ENCODE assay signal across 8 cellular contexts in the genomic region with DNA sequence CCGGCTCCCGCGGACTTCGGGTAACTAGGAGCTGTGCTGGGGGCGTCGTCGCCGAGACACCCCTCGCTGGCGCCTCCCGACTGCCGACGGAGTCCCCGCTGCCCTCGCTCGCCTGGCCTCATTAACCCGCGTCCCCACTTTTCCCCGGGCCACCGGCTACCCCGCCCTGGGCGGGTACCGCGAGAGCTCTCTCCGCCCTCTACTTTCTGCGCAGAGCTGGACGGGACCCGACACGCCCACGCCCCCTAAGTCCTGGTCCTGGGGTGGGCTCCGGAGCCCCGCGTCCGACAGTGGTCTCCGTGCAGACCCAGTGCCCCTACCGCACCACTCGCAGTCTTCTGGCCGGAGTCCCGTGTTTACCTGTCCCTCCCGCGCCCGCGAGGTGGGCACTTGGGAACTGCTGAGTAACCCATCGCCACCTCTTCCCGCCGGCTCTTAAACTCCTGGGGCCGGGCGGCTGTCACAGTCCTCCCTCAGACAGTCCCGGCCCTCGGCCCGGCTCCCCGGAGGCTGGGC. TPM values are rescaled to one million over a fixed set of nuclear protein-coding genes. Genes with fewer than 3 reads are reported as not detected.
DNase-seq lines count a peak whose midpoint lies in the region; ATAC-seq and TF ChIP-seq lines count a peak whose summit lies in the region.

No MANE protein-coding gene starts in this region.

- H3K36me3 ChIP-seq in lung (ENCODE audit: control insufficient read depth in 2 of 2, insufficient read depth in 2 of 2, low read length in 2 of 2): peaks cover 9 to 18% of the 10 kb centered on the region in 2 donors

- DNase-seq in AG10803 (ENCODE audit: low read depth): peak; percentile 32
- peak; percentile 57 for DNase-seq in NCI-H1694 treated with DMSO at 0.1 percent for 48 hours (lab: John Stamatoyannopoulos, UW)
- peak; percentile 47 to 67 (median 59) for DNase-seq in activated CD4-positive, CD25-positive, alpha-beta regulatory T cell (lab: John Stamatoyannopoulos, UW)
- no peak for DNase-seq in coronary artery (ENCODE audit: low spot score)
- peak; percentile 76 for DNase-seq in lung (ENCODE audit: low spot score)
- DNase-seq in stimulated activated CD8-positive, alpha-beta memory T cell treated with anti-CD3 and anti-CD28 coated beads, Interleukin-7, amount 100 ng/mL, for 48 hours (ENCODE audit: extremely low read depth in 1 of 2, low read depth in 1 of 2): peak; percentile 61 to 69

- H3K27me3 ChIP-seq in lung (ENCODE audit: control insufficient read depth, insufficient read depth): no peaks in the 10 kb centered on the region

- TF ChIP-seq CTCF in AG10803 (conservative IDR thresholded peaks at IDR 0.05; ENCODE audit: low read length) (no peak), coronary artery (IDR thresholded peaks at IDR 0.05) (no peak), lung (IDR thresholded peaks at IDR 0.05; ENCODE audit: control extremely low read depth, extremely low read depth) (no peak)

- H3K27ac ChIP-seq in coronary artery (peak overlapping the region; percentile 21 to 99), lung (ENCODE audit: low read depth in 1 of 2, low read length in 1 of 2) (peak overlapping the region in 1 of 2 donors; percentile 78)

- no peaks in the 10 kb centered on the region for H3K9me3 ChIP-seq in lung (ENCODE audit: control insufficient read depth in 2 of 2, insufficient read depth in 1 of 2, low read length in 1 of 2)

- peaks cover 0 to 3% of the 10 kb centered on the region in 2 donors for H3K4me1 ChIP-seq in lung (ENCODE audit: control insufficient read depth in 2 of 2, insufficient read depth in 2 of 2, low read length in 2 of 2)

- WGBS in lung, 2 donors: 0% methylated on average over 39 to 52 of the region's 52 CpGs

- ATAC-seq in GM19395 (IDR thresholded peaks at IDR 0.05; ENCODE audit: unreplicated experiment): peak; percentile 16
- ATAC-seq in lung (ENCODE audit: insufficient read depth, low FRiP score): peak; percentile 37
- no peak for ATAC-seq in GM21786 (IDR thresholded peaks at IDR 0.05; ENCODE audit: unreplicated experiment)

- H3K4me3 ChIP-seq in AG10803 (ENCODE audit: low read length) (peak overlapping the region; percentile 80), coronary artery (peak overlapping the region; percentile 87), lung (peak overlapping the region; percentile 47)

RNA-seq across cellular contexts. Expression of gene TLCD1, which starts 0.4 kb away (rescaled TPM):
- total RNA-seq in lung: 10 to 100 TPM in 1 of 2 donors, 1 to 10 TPM in 1; 3.8 to 32.0 TPM
- polyA plus RNA-seq in lung: 10 to 100 TPM; 25.4 to 42.0 TPM

RNA-seq across cellular contexts. Expression of gene NEK8, which starts 2.1 kb away (rescaled TPM):
- total RNA-seq in lung: 10 to 100 TPM in 1 of 2 donors, 1 to 10 TPM in 1; 5.7 to 14.7 TPM
- polyA plus RNA-seq in lung: 1 to 10 TPM; 5.1 to 9.2 TPM

RNA-seq across cellular contexts. Expression of gene RPL23A, which starts 6.7 kb away (rescaled TPM):
- total RNA-seq in lung: 1,000 to 10,000 TPM in 1 of 2 donors, 100 to 1,000 TPM in 1; 528 to 1,109 TPM
- 1,000 to 10,000 TPM in 1 of 2 donors, 100 to 1,000 TPM in 1; 955 to 1,200 TPM for polyA plus RNA-seq in lung

RNA-seq across cellular contexts. Expression of gene RAB34, which starts 8.8 kb away (rescaled TPM):
- total RNA-seq in lung: 10 to 100 TPM; 77.8 to 91.8 TPM
- 100 to 1,000 TPM; 103 TPM for polyA plus RNA-seq in lung

RNA-seq across cellular contexts. Expression of gene PROCA1, which starts 14.8 kb away (rescaled TPM):
- total RNA-seq in lung: 1 to 10 TPM; 2.1 to 3.7 TPM
- polyA plus RNA-seq in lung: 1 to 10 TPM; 1.2 to 3.4 TPM
